ENCODE assay signal across 11 cellular contexts in genomic region chrX:12954981-12955380, GRCh38. TPM values are rescaled to one million over a fixed set of nuclear protein-coding genes. Genes with fewer than 3 reads are reported as not detected.
A peak's percentile ranks its signal among the peaks of the same experiment; 100 is the strongest.
DNase-seq lines count a peak whose midpoint lies in the region; ATAC-seq and TF ChIP-seq lines count a peak whose summit lies in the region.
"Had no signal": no experiment of that assay in that cellular context is flagged by ENCODE, and none has a peak within 500 bp of the region (broad histone marks: within the 10 kb centered on the region; RNA-seq: fewer than 3 reads in every experiment).

No MANE protein-coding gene starts in this region.

- H3K4me1 ChIP-seq in right cardiac atrium (ENCODE audit: control insufficient read depth, insufficient read depth, low read length): peaks cover 3% of the 10 kb centered on the region
- no peaks in the 10 kb centered on the region for H3K4me1 ChIP-seq in colonic mucosa
- peaks cover 16% of the 10 kb centered on the region for H3K4me1 ChIP-seq in upper lobe of right lung
- H3K4me1 ChIP-seq: psoas muscle had no signal

- no peak overlapping the region for H3K9ac ChIP-seq in colonic mucosa (ENCODE audit: low read depth in 2 of 2, low read length in 2 of 2)

- no peaks in the 10 kb centered on the region for H3K27me3 ChIP-seq in right cardiac atrium (ENCODE audit: control insufficient read depth, insufficient read depth)
- H3K27me3 ChIP-seq in colonic mucosa: no peaks in the 10 kb centered on the region
- no peaks in the 10 kb centered on the region for H3K27me3 ChIP-seq in upper lobe of right lung

- H3K9me3 ChIP-seq in right cardiac atrium (ENCODE audit: control insufficient read depth, low read length) (no peaks in the 10 kb centered on the region), colonic mucosa (no peaks in the 10 kb centered on the region), upper lobe of right lung (no peaks in the 10 kb centered on the region)
- H3K9me3 ChIP-seq: psoas muscle had no signal

- intact Hi-C loops in right cardiac atrium (cut with DNase I): loop anchor here in 1 of 4 donors (10.0 kb wide), 1 partner anchor 540 kb away; no protein-coding TSS in a partner anchor
- intact Hi-C loops in Right ventricle myocardium superior (cut with DNase I): no loop called here
- intact Hi-C loops in colonic mucosa (cut with DNase I): no loop called here
- intact Hi-C loops in upper lobe of right lung (cut with DNase I): loop anchor here (10.0 kb wide), 1 partner anchor 530 kb away; no protein-coding TSS in a partner anchor

- 70% methylated on average over 4 of the region's 4 CpGs for WGBS in right cardiac atrium

- TF ChIP-seq CTCF in colonic mucosa (IDR thresholded peaks at IDR 0.05) (no peak), upper lobe of right lung (IDR thresholded peaks at IDR 0.05) (no peak)

- H3K4me3 ChIP-seq in right cardiac atrium (ENCODE audit: low read length) (no peak overlapping the region), colonic mucosa (no peak overlapping the region), upper lobe of right lung (no peak overlapping the region)
- H3K4me3 ChIP-seq: psoas muscle had no signal

- ATAC-seq in right cardiac atrium: no peak
- no peak for ATAC-seq in Right ventricle myocardium superior (ENCODE audit: poor library complexity)
- no peak for ATAC-seq in upper lobe of right lung
- ATAC-seq: activated CD4-positive, CD25-positive, alpha-beta regulatory T cell treated with anti-CD3 and anti-CD28 coated beads, Interleukin-2, amount 50 U/mL, for 24 hours; Panc1; psoas muscle had no signal

- peak overlapping the region; percentile 37 for H3K27ac ChIP-seq in right cardiac atrium (ENCODE audit: low read length)
- H3K27ac ChIP-seq in colonic mucosa: peak overlapping the region; percentile 64
- peak overlapping the region; percentile 86 for H3K27ac ChIP-seq in upper lobe of right lung

- H3K36me3 ChIP-seq in colonic mucosa (no peaks in the 10 kb centered on the region), upper lobe of right lung (no peaks in the 10 kb centered on the region)

- DNase-seq in right cardiac atrium (no peak), Right ventricle myocardium superior (no peak), RPMI8226 (peak; percentile 43), colonic mucosa (no peak), upper lobe of right lung (no peak), mucosa of gallbladder (ENCODE audit: low spot score) (no peak), NCI-H2029 treated with DMSO at 0.1 percent for 48 hours (lab: John Stamatoyannopoulos, UW) (no peak)
- DNase-seq in activated CD4-positive, CD25-positive, alpha-beta regulatory T cell (lab: John Stamatoyannopoulos, UW): no peak
- DNase-seq: psoas muscle had no signal

RNA-seq across cellular contexts. Expression of gene TMSB4X, which starts 19.9 kb away (rescaled TPM):
- 1,000 to 10,000 TPM; 1,054 to 1,542 (median 1,304) TPM for total RNA-seq in right cardiac atrium
- 2,718 TPM for polyA plus RNA-seq in right cardiac atrium
- total RNA-seq in Right ventricle myocardium superior: 875 TPM
- total RNA-seq in colonic mucosa: 1,000 to 10,000 TPM; 3,844 to 4,288 TPM
- 4,663 TPM for total RNA-seq in upper lobe of right lung
- 4,832 TPM for total RNA-seq in mucosa of gallbladder

RNA-seq across cellular contexts. Expression of gene TLR8, which starts 48.6 kb away (rescaled TPM):
- total RNA-seq in right cardiac atrium (1 to 10 TPM; 1.3 to 2.8 (median 2.1) TPM), Right ventricle myocardium superior (1.1 TPM), colonic mucosa (1 to 10 TPM in 1 of 2 donors, under 1 TPM in 1; 0.35 to 1.6 TPM), upper lobe of right lung (17.8 TPM), mucosa of gallbladder (1.4 TPM)
- 0.14 TPM for polyA plus RNA-seq in right cardiac atrium
